9 cellular contexts compared by ENCODE assay signal in the genomic region with DNA sequence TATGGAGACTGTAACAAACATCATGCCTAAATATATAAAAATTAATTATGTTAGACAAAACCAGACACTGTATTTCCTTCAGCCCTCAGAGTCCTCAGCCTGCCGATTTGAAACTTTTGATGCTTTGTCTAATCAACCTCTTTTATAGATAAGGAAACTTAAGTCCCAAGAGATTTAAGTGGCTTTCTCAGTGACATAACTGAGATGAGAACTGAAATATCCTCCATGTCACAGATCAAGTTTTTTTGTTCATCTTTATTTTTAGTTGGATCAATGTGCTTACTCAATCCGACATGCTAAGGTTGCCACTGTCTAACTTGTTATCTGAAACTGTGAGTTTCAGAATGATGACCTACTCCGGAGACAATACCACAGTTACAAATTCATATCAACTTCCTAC.
A peak's percentile ranks its signal among the peaks of the same experiment; 100 is the strongest.
DNase-seq lines count a peak whose midpoint lies in the region; ATAC-seq lines count a peak whose summit lies in the region.
"Had no signal": no experiment of that assay in that cellular context is flagged by ENCODE, and none has a peak within 500 bp of the region (broad histone marks: within the 10 kb centered on the region; RNA-seq: fewer than 3 reads in every experiment).

No MANE protein-coding gene starts in this region.

- DNase-seq in mucosa of gallbladder (ENCODE audit: low spot score) (no peak), NCI-H2107 (lab: John Stamatoyannopoulos, UW) (no peak), SIG-M5 (lab: John Stamatoyannopoulos, UW) (no peak)
- DNase-seq: NCI-H524 had no signal

- peak; percentile 98 for ATAC-seq in GM18502 (IDR thresholded peaks at IDR 0.05; ENCODE audit: poor library complexity, unreplicated experiment)
- peak; percentile 99 for ATAC-seq in GM19395 (IDR thresholded peaks at IDR 0.05; ENCODE audit: unreplicated experiment)
- peak; percentile 99 for ATAC-seq in HG02870 (IDR thresholded peaks at IDR 0.05; ENCODE audit: unreplicated experiment)
- peak; percentile 98 for ATAC-seq in HG03571 (IDR thresholded peaks at IDR 0.05; ENCODE audit: unreplicated experiment)
- no peak for ATAC-seq in esophagus mucosa
